Comparison of ENCODE assay signal across 8 cellular contexts in the genomic region with DNA sequence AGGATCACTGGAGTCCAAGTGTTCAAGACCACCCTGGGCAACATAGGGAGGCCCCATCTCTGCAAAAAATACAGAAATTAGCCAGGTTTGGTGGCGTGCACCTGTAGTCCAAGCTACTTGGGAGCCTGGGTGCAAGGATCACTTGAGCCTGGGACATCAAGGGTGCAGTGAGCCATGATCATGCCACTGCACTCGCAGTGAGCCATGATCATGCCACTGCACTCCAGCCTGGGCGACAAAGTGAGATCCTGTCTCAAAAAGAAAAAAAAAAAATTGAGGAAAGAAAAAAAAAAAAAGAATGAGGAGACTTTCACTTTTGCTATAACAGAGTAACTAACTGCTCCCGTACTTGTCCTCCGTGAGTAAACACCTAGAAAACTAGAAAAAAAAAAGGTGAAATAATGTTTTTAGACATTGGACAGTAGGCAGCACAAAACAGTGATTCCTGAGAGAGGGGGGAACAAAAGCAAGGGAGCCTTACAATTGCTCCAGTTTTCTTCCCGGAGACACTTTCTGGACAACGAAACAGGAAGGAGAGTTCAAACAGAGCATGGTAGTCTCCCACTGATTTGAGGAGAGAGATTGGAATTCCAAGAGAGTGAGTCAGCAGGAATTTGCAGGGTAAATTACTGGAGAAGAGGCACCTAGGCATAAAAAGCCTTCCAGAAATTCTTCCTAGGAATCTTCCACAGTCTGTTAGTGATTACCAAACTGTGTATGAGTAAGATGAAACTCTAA. TPM values are rescaled to one million over a fixed set of nuclear protein-coding genes. Genes with fewer than 3 reads are reported as not detected.
DNase-seq lines count a peak whose midpoint lies in the region; FAIRE-seq and TF ChIP-seq lines count a peak whose summit lies in the region.

No MANE protein-coding gene starts in this region.

- H3K4me3 ChIP-seq in fibroblast of villous mesenchyme (ENCODE audit: low read depth, low read length), result peak overlapping the region; percentile 60

- no peak for DNase-seq in T-helper 1 cell
- DNase-seq in fibroblast of villous mesenchyme (ENCODE audit: low read depth), result peak; percentile 93
- DNase-seq in non-pigmented ciliary epithelial cell (ENCODE audit: low read depth), result peak; percentile 84
- DNase-seq in activated CD4-positive, CD25-positive, alpha-beta regulatory T cell treated with anti-CD3 and anti-CD28 coated beads, Interleukin-2, amount 50 U/mL, for 72 hours, result no peak
- no peak for DNase-seq in NCI-H82 (lab: John Stamatoyannopoulos, UW)
- DNase-seq in NCI-H1105 treated with DMSO at 0.1 percent for 48 hours (lab: John Stamatoyannopoulos, UW), result no peak

- H3K36me3 Mint-ChIP-seq in T-helper 1 cell treated with Interleukin-12 subunit alpha and Interleukin-12 subunit beta and Interleukin-4 antibody, amounts not matched to agents 30 μg/mL and 1 μg/mL, for 36 hours (ENCODE audit: low read depth), result peaks cover 2% of the 10 kb centered on the region

- peaks cover 15% of the 10 kb centered on the region for H3K9me3 Mint-ChIP-seq in T-helper 1 cell treated with Interleukin-12 subunit alpha and Interleukin-12 subunit beta and Interleukin-4 antibody, amounts not matched to agents 30 μg/mL and 1 μg/mL, for 36 hours

- FAIRE-seq in TTC549 (lab: Jason Lieb, UNC), result peak; percentile 82

- H3K4me3 Mint-ChIP-seq in T-helper 1 cell treated with Interleukin-12 subunit alpha and Interleukin-12 subunit beta and Interleukin-4 antibody, amounts not matched to agents 30 μg/mL and 1 μg/mL, for 36 hours, result peak overlapping the region; percentile 84

- H3K27ac Mint-ChIP-seq in T-helper 1 cell treated with Interleukin-12 subunit alpha and Interleukin-12 subunit beta and Interleukin-4 antibody, amounts not matched to agents 30 μg/mL and 1 μg/mL, for 36 hours, result peak overlapping the region; percentile 71

- TF ChIP-seq CTCF in fibroblast of villous mesenchyme (IDR thresholded peaks at IDR 0.05; ENCODE audit: insufficient read depth, low read depth, low read length), result no peak

- peaks cover 10% of the 10 kb centered on the region for H3K4me1 Mint-ChIP-seq in T-helper 1 cell treated with Interleukin-12 subunit alpha and Interleukin-12 subunit beta and Interleukin-4 antibody, amounts not matched to agents 30 μg/mL and 1 μg/mL, for 36 hours (ENCODE audit: low read depth)

- peaks cover 6% of the 10 kb centered on the region for H3K27me3 Mint-ChIP-seq in T-helper 1 cell treated with Interleukin-12 subunit alpha and Interleukin-12 subunit beta and Interleukin-4 antibody, amounts not matched to agents 30 μg/mL and 1 μg/mL, for 36 hours (ENCODE audit: low read depth)

RNA-seq across cellular contexts. Expression of a gene that starts 6.9 kb away (rescaled TPM):
- 9.7 and 12.5 TPM in 2 replicates for total RNA-seq in fibroblast of villous mesenchyme

RNA-seq across cellular contexts. Expression of a gene that starts 13.6 kb away (rescaled TPM):
- total RNA-seq in fibroblast of villous mesenchyme, result 29.0 and 33.7 TPM in 2 replicates

RNA-seq across cellular contexts. Expression of a gene that starts 49.6 kb away (rescaled TPM):
- 142 and 154 TPM in 2 replicates for total RNA-seq in fibroblast of villous mesenchyme

Comparison
In these comparisons a context has a peak if more than half of its experiments do, and no peak if none do; other contexts are left out.
1. DNase-seq: peak in fibroblast of villous mesenchyme (single experiment) and non-pigmented ciliary epithelial cell (single experiment); none in T-helper 1 cell (0 of 5), activated CD4-positive, CD25-positive, alpha-beta regulatory T cell treated with anti-CD3 and anti-CD28 coated beads, Interleukin-2, amount 50 U/mL, for 72 hours (single experiment), NCI-H82 (single experiment) and NCI-H1105 treated with DMSO at 0.1 percent for 48 hours (single experiment).